ENCODE assay signal across 8 cellular contexts in genomic region chr18:35582310-35582682, GRCh38. TPM values are rescaled to one million over a fixed set of nuclear protein-coding genes. Genes with fewer than 3 reads are reported as not detected.
DNase-seq lines count a peak whose midpoint lies in the region; ATAC-seq and TF ChIP-seq lines count a peak whose summit lies in the region.

No MANE protein-coding gene starts in this region.

- TF ChIP-seq POLR2A in thyroid gland (IDR thresholded peaks at IDR 0.05): no peak

- no peaks in the 10 kb centered on the region for H3K27me3 ChIP-seq in kidney epithelial cell (ENCODE audit: control insufficient read depth, insufficient read depth, low read length)
- H3K27me3 ChIP-seq in thyroid gland: no peaks in the 10 kb centered on the region

- 17% methylated on average over 4 of the region's 4 CpGs for WGBS in thyroid gland, 2 donors

- H3K4me3 ChIP-seq in kidney epithelial cell (ENCODE audit: low read depth, low read length) (peak overlapping the region; percentile 84), thyroid gland (replicated peaks in 1 of 3) (peak overlapping the region; percentile 64 to 81 (median 68))

- H3K27ac Mint-ChIP-seq in activated naive CD8-positive, alpha-beta T cell: peak overlapping the region; percentile 90

- H3K36me3 ChIP-seq in kidney epithelial cell (ENCODE audit: control insufficient read depth, insufficient read depth, low read length) (no peaks in the 10 kb centered on the region), thyroid gland (no peaks in the 10 kb centered on the region)

- intact Hi-C loops in thyroid gland (cut with DNase I): loop anchor here (10.0 kb wide), 1 partner anchor 123 kb away; no protein-coding TSS in a partner anchor

- no peak for ATAC-seq in activated T-cell treated with anti-CD3 and anti-CD28 coated beads, Interleukin-2, amount 50 U/mL, for 4 hours

- no peak for DNase-seq in activated T-cell treated with anti-CD3 and anti-CD28 coated beads, Interleukin-2, amount 50 U/mL, for 4 hours
- DNase-seq in activated T-cell treated with anti-CD3 and anti-CD28 coated beads for 4 hours (no peak), kidney epithelial cell (ENCODE audit: low read depth) (no peak), thyroid gland (no peak), GM19240 (ENCODE audit: insufficient read length, low spot score) (no peak), NCI-H1694 (lab: John Stamatoyannopoulos, UW) (no peak)
- no peak for DNase-seq in stimulated activated naive CD4-positive, alpha-beta T cell treated with Interleukin-2 at 50 U/mL for 16 hours (lab: John Stamatoyannopoulos, UW)

- H3K27me3 Mint-ChIP-seq in activated T-cell treated with anti-CD3 and anti-CD28 coated beads, Interleukin-2, amount 50 U/mL, for 4 hours (ENCODE audit: low read depth): no peaks in the 10 kb centered on the region
- peaks cover 1% of the 10 kb centered on the region for H3K27me3 Mint-ChIP-seq in activated naive CD8-positive, alpha-beta T cell

- H3K4me3 Mint-ChIP-seq in activated T-cell treated with anti-CD3 and anti-CD28 coated beads, Interleukin-2, amount 50 U/mL, for 4 hours: peak overlapping the region; percentile 81
- H3K4me3 Mint-ChIP-seq in activated naive CD8-positive, alpha-beta T cell: peak overlapping the region; percentile 92

- H3K9me3 Mint-ChIP-seq in activated T-cell treated with anti-CD3 and anti-CD28 coated beads, Interleukin-2, amount 50 U/mL, for 4 hours: peaks cover 6% of the 10 kb centered on the region
- peaks cover 7% of the 10 kb centered on the region for H3K9me3 Mint-ChIP-seq in activated naive CD8-positive, alpha-beta T cell (ENCODE audit: low read depth)

- no peak for TF ChIP-seq CTCF in kidney epithelial cell (IDR thresholded peaks at IDR 0.05; ENCODE audit: insufficient read depth, low read length, poor library complexity, severe bottlenecking)
- TF ChIP-seq CTCF in thyroid gland (IDR thresholded peaks at IDR 0.05): no peak

- H3K36me3 Mint-ChIP-seq in activated T-cell treated with anti-CD3 and anti-CD28 coated beads, Interleukin-2, amount 50 U/mL, for 4 hours (ENCODE audit: insufficient read depth): peaks cover 4% of the 10 kb centered on the region
- H3K36me3 Mint-ChIP-seq in activated naive CD8-positive, alpha-beta T cell: no peaks in the 10 kb centered on the region

- H3K27ac ChIP-seq in thyroid gland: peak overlapping the region in 2 of 3 donors; percentile 3 to 67

- H3K4me1 Mint-ChIP-seq in activated T-cell treated with anti-CD3 and anti-CD28 coated beads, Interleukin-2, amount 50 U/mL, for 4 hours (ENCODE audit: low read depth): peaks cover 36% of the 10 kb centered on the region
- H3K4me1 Mint-ChIP-seq in activated naive CD8-positive, alpha-beta T cell (ENCODE audit: low read depth): peaks cover 46% of the 10 kb centered on the region

- H3K9me3 ChIP-seq in thyroid gland: no peaks in the 10 kb centered on the region

- H3K4me1 ChIP-seq in thyroid gland: peaks cover 10 to 18% of the 10 kb centered on the region in 2 donors

RNA-seq across cellular contexts. Expression of gene GALNT1, which starts 0.8 kb away (rescaled TPM):
- 10 to 100 TPM; 39.5 to 47.0 (median 43.9) TPM for total RNA-seq in activated T-cell treated with anti-CD3 and anti-CD28 coated beads, Interleukin-2, amount 50 U/mL, for 4 hours
- total RNA-seq in kidney epithelial cell: 47.5 and 53.2 TPM in 2 replicates
- total RNA-seq in thyroid gland: 100 to 1,000 TPM in 1 of 4 donors, 10 to 100 TPM in 3; 38.7 to 191 (median 46.3) TPM
